In genomic region chr10:103651783-103652476, GRCh38 we compare ENCODE assay signal across 1 cellular context.
TF ChIP-seq lines count a peak whose summit lies in the region.

No MANE protein-coding gene starts in this region.

TF ChIP-seq in HepG2, 621 proteins besides CTCF, POLR2A, EP300 and RAD21 (continued from another document and continues in another):
- TF ChIP-seq, protein P1, sequence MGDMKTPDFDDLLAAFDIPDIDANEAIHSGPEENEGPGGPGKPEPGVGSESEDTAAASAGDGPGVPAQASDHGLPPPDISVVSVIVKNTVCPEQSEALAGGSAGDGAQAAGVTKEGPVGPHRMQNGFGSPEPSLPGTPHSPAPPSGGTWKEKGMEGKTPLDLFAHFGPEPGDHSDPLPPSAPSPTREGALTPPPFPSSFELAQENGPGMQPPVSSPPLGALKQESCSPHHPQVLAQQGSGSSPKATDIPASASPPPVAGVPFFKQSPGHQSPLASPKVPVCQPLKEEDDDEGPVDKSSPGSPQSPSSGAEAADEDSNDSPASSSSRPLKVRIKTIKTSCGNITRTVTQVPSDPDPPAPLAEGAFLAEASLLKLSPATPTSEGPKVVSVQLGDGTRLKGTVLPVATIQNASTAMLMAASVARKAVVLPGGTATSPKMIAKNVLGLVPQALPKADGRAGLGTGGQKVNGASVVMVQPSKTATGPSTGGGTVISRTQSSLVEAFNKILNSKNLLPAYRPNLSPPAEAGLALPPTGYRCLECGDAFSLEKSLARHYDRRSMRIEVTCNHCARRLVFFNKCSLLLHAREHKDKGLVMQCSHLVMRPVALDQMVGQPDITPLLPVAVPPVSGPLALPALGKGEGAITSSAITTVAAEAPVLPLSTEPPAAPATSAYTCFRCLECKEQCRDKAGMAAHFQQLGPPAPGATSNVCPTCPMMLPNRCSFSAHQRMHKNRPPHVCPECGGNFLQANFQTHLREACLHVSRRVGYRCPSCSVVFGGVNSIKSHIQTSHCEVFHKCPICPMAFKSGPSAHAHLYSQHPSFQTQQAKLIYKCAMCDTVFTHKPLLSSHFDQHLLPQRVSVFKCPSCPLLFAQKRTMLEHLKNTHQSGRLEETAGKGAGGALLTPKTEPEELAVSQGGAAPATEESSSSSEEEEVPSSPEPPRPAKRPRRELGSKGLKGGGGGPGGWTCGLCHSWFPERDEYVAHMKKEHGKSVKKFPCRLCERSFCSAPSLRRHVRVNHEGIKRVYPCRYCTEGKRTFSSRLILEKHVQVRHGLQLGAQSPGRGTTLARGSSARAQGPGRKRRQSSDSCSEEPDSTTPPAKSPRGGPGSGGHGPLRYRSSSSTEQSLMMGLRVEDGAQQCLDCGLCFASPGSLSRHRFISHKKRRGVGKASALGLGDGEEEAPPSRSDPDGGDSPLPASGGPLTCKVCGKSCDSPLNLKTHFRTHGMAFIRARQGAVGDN (CRISPR knock-in tag; IDR thresholded peaks at IDR 0.05): peak; percentile 59
- TF ChIP-seq FUBP1 (CRISPR knock-in tag; IDR thresholded peaks at IDR 0.05; ENCODE audit: borderline replicate concordance): no peak
- TF ChIP-seq, protein P2, sequence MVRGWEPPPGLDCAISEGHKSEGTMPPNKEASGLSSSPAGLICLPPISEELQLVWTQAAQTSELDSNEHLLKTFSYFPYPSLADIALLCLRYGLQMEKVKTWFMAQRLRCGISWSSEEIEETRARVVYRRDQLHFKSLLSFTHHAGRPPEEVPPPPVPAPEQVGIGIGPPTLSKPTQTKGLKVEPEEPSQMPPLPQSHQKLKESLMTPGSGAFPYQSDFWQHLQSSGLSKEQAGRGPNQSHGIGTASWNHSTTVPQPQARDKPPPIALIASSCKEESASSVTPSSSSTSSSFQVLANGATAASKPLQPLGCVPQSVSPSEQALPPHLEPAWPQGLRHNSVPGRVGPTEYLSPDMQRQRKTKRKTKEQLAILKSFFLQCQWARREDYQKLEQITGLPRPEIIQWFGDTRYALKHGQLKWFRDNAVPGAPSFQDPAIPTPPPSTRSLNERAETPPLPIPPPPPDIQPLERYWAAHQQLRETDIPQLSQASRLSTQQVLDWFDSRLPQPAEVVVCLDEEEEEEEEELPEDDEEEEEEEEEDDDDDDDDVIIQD (CRISPR knock-in tag; IDR thresholded peaks at IDR 0.05; ENCODE audit: low read depth): peak; percentile 65
- 0 out of 2 replicates have a peak, but pooled peaks have one; percentile 35 for TF ChIP-seq ZNF589 (CRISPR knock-in tag; conservative IDR thresholded peaks at IDR 0.05)
- TF ChIP-seq HNF4A (CRISPR knock-in tag; IDR thresholded peaks at IDR 0.05): peak; percentile 84
- no peak for TF ChIP-seq KLF15 (CRISPR knock-in tag; IDR thresholded peaks at IDR 0.05; ENCODE audit: borderline replicate concordance)
- TF ChIP-seq ZBED4 (CRISPR knock-in tag; IDR thresholded peaks at IDR 0.05; ENCODE audit: borderline replicate concordance): peak; percentile 47; the same call in 1 of the 2 replicates
- TF ChIP-seq ZNF468 (CRISPR knock-in tag; IDR thresholded peaks at IDR 0.05): no peak
- 0 out of 2 replicates have a peak, but pooled peaks have one; percentile 2 for TF ChIP-seq DPF2 (CRISPR knock-in tag; IDR thresholded peaks at IDR 0.05; ENCODE audit: borderline replicate concordance, low read depth)
- TF ChIP-seq ZMYM4 (CRISPR knock-in tag; IDR thresholded peaks at IDR 0.05): peak; percentile 46; the same call in 1 of the 2 replicates
- TF ChIP-seq, protein P3, sequence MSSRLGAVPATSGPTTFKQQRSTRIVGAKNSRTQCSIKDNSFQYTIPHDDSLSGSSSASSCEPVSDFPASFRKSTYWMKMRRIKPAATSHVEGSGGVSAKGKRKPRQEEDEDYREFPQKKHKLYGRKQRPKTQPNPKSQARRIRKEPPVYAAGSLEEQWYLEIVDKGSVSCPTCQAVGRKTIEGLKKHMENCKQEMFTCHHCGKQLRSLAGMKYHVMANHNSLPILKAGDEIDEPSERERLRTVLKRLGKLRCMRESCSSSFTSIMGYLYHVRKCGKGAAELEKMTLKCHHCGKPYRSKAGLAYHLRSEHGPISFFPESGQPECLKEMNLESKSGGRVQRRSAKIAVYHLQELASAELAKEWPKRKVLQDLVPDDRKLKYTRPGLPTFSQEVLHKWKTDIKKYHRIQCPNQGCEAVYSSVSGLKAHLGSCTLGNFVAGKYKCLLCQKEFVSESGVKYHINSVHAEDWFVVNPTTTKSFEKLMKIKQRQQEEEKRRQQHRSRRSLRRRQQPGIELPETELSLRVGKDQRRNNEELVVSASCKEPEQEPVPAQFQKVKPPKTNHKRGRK (CRISPR knock-in tag; IDR thresholded peaks at IDR 0.05): no peak
- peak; percentile 37; the same call in 1 of the 2 replicates for TF ChIP-seq POGZ (CRISPR knock-in tag; IDR thresholded peaks at IDR 0.05)
- TF ChIP-seq ZBTB7B (CRISPR knock-in tag; IDR thresholded peaks at IDR 0.05): peak; percentile 30; the same call in 1 of the 2 replicates
- TF ChIP-seq SP5 (CRISPR knock-in tag; IDR thresholded peaks at IDR 0.05; ENCODE audit: borderline replicate concordance, low read depth): peak; percentile 11; the same call in 1 of the 2 replicates
- peak; percentile 84 for TF ChIP-seq ZNF143 (CRISPR knock-in tag; IDR thresholded peaks at IDR 0.05)
- TF ChIP-seq CHD4 (IDR thresholded peaks at IDR 0.05; ENCODE audit: borderline replicate concordance, low read length): 0 out of 2 replicates have a peak, but pooled peaks have one; percentile 37
- 0 out of 2 replicates have a peak, but pooled peaks have one; percentile 35 for TF ChIP-seq ZNF343 (CRISPR knock-in tag; IDR thresholded peaks at IDR 0.05)
- TF ChIP-seq ZNF264 (CRISPR knock-in tag; IDR thresholded peaks at IDR 0.05): no peak
- TF ChIP-seq ZNF543 (CRISPR knock-in tag; IDR thresholded peaks at IDR 0.05): peak; percentile 95
- TF ChIP-seq, protein P4, sequence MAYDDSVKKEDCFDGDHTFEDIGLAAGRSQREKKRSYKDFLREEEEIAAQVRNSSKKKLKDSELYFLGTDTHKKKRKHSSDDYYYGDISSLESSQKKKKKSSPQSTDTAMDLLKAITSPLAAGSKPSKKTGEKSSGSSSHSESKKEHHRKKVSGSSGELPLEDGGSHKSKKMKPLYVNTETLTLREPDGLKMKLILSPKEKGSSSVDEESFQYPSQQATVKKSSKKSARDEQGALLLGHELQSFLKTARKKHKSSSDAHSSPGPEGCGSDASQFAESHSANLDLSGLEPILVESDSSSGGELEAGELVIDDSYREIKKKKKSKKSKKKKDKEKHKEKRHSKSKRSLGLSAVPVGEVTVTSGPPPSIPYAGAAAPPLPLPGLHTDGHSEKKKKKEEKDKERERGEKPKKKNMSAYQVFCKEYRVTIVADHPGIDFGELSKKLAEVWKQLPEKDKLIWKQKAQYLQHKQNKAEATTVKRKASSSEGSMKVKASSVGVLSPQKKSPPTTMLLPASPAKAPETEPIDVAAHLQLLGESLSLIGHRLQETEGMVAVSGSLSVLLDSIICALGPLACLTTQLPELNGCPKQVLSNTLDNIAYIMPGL (CRISPR knock-in tag; IDR thresholded peaks at IDR 0.05; ENCODE audit: borderline replicate concordance in 1 of 2, low read depth in 1 of 2): 0 out of 4 replicates have a peak, but pooled peaks of 1 of the 2 experiments have one; percentile 14
- no peak for TF ChIP-seq ZFP1 (CRISPR knock-in tag; IDR thresholded peaks at IDR 0.05)
- TF ChIP-seq NFYC (CRISPR knock-in tag; IDR thresholded peaks at IDR 0.05): peak; percentile 61
- no peak for TF ChIP-seq THAP7 (CRISPR knock-in tag; IDR thresholded peaks at IDR 0.05)
- TF ChIP-seq, protein P5, sequence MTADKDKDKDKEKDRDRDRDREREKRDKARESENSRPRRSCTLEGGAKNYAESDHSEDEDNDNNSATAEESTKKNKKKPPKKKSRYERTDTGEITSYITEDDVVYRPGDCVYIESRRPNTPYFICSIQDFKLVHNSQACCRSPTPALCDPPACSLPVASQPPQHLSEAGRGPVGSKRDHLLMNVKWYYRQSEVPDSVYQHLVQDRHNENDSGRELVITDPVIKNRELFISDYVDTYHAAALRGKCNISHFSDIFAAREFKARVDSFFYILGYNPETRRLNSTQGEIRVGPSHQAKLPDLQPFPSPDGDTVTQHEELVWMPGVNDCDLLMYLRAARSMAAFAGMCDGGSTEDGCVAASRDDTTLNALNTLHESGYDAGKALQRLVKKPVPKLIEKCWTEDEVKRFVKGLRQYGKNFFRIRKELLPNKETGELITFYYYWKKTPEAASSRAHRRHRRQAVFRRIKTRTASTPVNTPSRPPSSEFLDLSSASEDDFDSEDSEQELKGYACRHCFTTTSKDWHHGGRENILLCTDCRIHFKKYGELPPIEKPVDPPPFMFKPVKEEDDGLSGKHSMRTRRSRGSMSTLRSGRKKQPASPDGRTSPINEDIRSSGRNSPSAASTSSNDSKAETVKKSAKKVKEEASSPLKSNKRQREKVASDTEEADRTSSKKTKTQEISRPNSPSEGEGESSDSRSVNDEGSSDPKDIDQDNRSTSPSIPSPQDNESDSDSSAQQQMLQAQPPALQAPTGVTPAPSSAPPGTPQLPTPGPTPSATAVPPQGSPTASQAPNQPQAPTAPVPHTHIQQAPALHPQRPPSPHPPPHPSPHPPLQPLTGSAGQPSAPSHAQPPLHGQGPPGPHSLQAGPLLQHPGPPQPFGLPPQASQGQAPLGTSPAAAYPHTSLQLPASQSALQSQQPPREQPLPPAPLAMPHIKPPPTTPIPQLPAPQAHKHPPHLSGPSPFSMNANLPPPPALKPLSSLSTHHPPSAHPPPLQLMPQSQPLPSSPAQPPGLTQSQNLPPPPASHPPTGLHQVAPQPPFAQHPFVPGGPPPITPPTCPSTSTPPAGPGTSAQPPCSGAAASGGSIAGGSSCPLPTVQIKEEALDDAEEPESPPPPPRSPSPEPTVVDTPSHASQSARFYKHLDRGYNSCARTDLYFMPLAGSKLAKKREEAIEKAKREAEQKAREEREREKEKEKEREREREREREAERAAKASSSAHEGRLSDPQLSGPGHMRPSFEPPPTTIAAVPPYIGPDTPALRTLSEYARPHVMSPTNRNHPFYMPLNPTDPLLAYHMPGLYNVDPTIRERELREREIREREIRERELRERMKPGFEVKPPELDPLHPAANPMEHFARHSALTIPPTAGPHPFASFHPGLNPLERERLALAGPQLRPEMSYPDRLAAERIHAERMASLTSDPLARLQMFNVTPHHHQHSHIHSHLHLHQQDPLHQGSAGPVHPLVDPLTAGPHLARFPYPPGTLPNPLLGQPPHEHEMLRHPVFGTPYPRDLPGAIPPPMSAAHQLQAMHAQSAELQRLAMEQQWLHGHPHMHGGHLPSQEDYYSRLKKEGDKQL (CRISPR knock-in tag; IDR thresholded peaks at IDR 0.05; ENCODE audit: low read depth): no peak
- no peak for TF ChIP-seq NONO (IDR thresholded peaks at IDR 0.05)
- TF ChIP-seq NONO (CRISPR knock-in tag; conservative IDR thresholded peaks at IDR 0.05): peak; percentile 36; the same call in 1 of the 2 replicates
- TF ChIP-seq HNF4G (IDR thresholded peaks at IDR 0.05; ENCODE audit: borderline replicate concordance, low read depth, low read length): peak; percentile 69; the same call in 1 of the 2 replicates
- no peak for TF ChIP-seq HNF4G (CRISPR knock-in tag; IDR thresholded peaks at IDR 0.05; ENCODE audit: borderline replicate concordance, low read depth)
- peak; percentile 73 for TF ChIP-seq NFYB (CRISPR knock-in tag; IDR thresholded peaks at IDR 0.05)
- TF ChIP-seq FIP1L1 (IDR thresholded peaks at IDR 0.05; ENCODE audit: borderline replicate concordance, insufficient read depth, low read depth, low read length): no peak
- peak; percentile 51; the same call in 1 of the 2 replicates for TF ChIP-seq NR2F6 (IDR thresholded peaks at IDR 0.05)
- no peak for TF ChIP-seq NR2F6 (CRISPR knock-in tag; IDR thresholded peaks at IDR 0.05)
- peak; percentile 36; the same call in 1 of the 2 replicates for TF ChIP-seq GATAD2A (CRISPR knock-in tag; IDR thresholded peaks at IDR 0.05)
- no peak for TF ChIP-seq ZNF556 (CRISPR knock-in tag; IDR thresholded peaks at IDR 0.05; ENCODE audit: borderline replicate concordance)
- TF ChIP-seq SOX6 (IDR thresholded peaks at IDR 0.05): no peak
- TF ChIP-seq SOX6 (CRISPR knock-in tag; IDR thresholded peaks at IDR 0.05): 0 out of 2 replicates have a peak, but pooled peaks have one; percentile 13
- TF ChIP-seq, protein P6, sequence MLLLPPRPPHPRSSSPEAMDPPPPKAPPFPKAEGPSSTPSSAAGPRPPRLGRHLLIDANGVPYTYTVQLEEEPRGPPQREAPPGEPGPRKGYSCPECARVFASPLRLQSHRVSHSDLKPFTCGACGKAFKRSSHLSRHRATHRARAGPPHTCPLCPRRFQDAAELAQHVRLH (CRISPR knock-in tag; IDR thresholded peaks at IDR 0.05; ENCODE audit: borderline replicate concordance, low read depth): no peak
